In the genomic region with DNA sequence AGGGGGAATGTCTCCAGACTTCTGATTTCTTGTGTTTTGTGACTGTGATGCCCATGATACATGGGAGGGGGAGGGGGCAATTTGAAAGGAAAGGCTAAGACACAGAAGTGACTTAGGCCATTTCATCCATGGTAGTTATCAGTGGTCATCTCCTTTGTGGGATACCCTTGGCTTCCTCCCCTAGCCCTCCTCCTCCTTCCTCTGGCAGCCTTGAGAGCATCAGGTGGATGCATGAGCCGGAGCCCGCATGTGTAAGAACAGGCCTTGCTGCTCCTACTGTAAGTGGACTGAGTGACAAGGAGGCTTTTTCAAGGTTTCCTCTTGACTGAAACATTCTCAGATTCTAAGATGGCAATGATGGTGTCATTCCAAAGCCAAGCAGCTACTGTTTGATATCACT, we compare ENCODE assay signal across 12 cellular contexts. TPM values are rescaled to one million over a fixed set of nuclear protein-coding genes. Genes with fewer than 3 reads are reported as not detected.
A peak's percentile ranks its signal among the peaks of the same experiment; 100 is the strongest.
DNase-seq lines count a peak whose midpoint lies in the region; ATAC-seq and TF ChIP-seq lines count a peak whose summit lies in the region.
"Had no signal": no experiment of that assay in that cellular context is flagged by ENCODE, and none has a peak within 500 bp of the region (broad histone marks: within the 10 kb centered on the region; RNA-seq: fewer than 3 reads in every experiment).

No MANE protein-coding gene starts in this region.

- in situ Hi-C loops in brain microvascular endothelial cell (cut with HindIII; ENCODE audit: low pct_ligation_motif_present, low sequenced_read_pairs), result no loop called here

- no peak overlapping the region for H3K27ac ChIP-seq in brain microvascular endothelial cell
- H3K27ac ChIP-seq: epithelial cell of prostate had no signal

- intact Hi-C loops in MCF 10A (cut with micrococcal nuclease), result no loop called here

- H3K36me3 Mint-ChIP-seq in MCF 10A (ENCODE audit: insufficient read depth, unreplicated experiment), result no peaks in the 10 kb centered on the region
- H3K36me3 Mint-ChIP-seq in nephron (ENCODE audit: low read depth), result no peaks in the 10 kb centered on the region

- TF ChIP-seq CTCF in MCF 10A (IDR thresholded peaks at IDR 0.05; ENCODE audit: unreplicated experiment) (no peak), nephron (IDR thresholded peaks at IDR 0.05; ENCODE audit: unreplicated experiment in 3 of 3) (no peak), brain microvascular endothelial cell (IDR thresholded peaks at IDR 0.05; ENCODE audit: low read depth, low read length, missing control alignments) (no peak)

- H3K27ac Mint-ChIP-seq in MCF 10A (ENCODE audit: low read depth, unreplicated experiment), result no peak overlapping the region
- H3K27ac Mint-ChIP-seq in nephron, result no peak overlapping the region

- H3K4me3 ChIP-seq in Jurkat, Clone E6-1 (ENCODE audit: low read length), result peak overlapping the region; percentile 82
- no peak overlapping the region for H3K4me3 ChIP-seq in brain microvascular endothelial cell (ENCODE audit: low read depth, low read length)

- H3K9me3 Mint-ChIP-seq in MCF 10A (ENCODE audit: unreplicated experiment) (no peaks in the 10 kb centered on the region), nephron (no peaks in the 10 kb centered on the region)

- POLR2A ChIA-PET in MCF 10A (lab: Yijun Ruan, JAX), result interaction anchor here (1.2 kb wide), 1 partner anchor 9 kb away, joined by 3 read pairs; no protein-coding TSS in a partner anchor

- H3K36me3 ChIP-seq in brain microvascular endothelial cell (replicated peaks), result no peaks in the 10 kb centered on the region

- no peak for ATAC-seq in HG02970 (IDR thresholded peaks at IDR 0.05; ENCODE audit: low FRiP score, unreplicated experiment)

- DNase-seq in COLO668 (lab: John Stamatoyannopoulos, UW; ENCODE audit: unreplicated experiment) (peak; percentile 4), MCF 10A (ENCODE audit: unreplicated experiment) (no peak), brain microvascular endothelial cell (no peak), NCI-H748 treated with DMSO at 0.1 percent for 48 hours (lab: John Stamatoyannopoulos, UW) (no peak), islet precursor cell (no peak)
- no peak for DNase-seq in Jurkat, Clone E6-1 (ENCODE audit: low read depth, low spot score)
- DNase-seq: activated CD4-positive, alpha-beta T cell treated with anti-CD3 and anti-CD28 coated beads for 48 hours; NCI-H2107 had no signal

- H3K27me3 Mint-ChIP-seq in MCF 10A (ENCODE audit: insufficient read depth, unreplicated experiment), result no peaks in the 10 kb centered on the region
- H3K27me3 Mint-ChIP-seq in nephron (ENCODE audit: low read depth), result peaks cover 19% of the 10 kb centered on the region

- no peaks in the 10 kb centered on the region for H3K27me3 ChIP-seq in brain microvascular endothelial cell (replicated peaks)
- H3K27me3 ChIP-seq: testis had no signal

- H3K4me1 Mint-ChIP-seq in MCF 10A (ENCODE audit: insufficient read depth, unreplicated experiment) (peaks cover 7% of the 10 kb centered on the region), nephron (peaks cover 9% of the 10 kb centered on the region)

- H3K4me3 Mint-ChIP-seq in MCF 10A (ENCODE audit: unreplicated experiment) (peak overlapping the region; percentile 87), nephron (peak overlapping the region; percentile 96)

- CTCF ChIA-PET in MCF 10A (lab: Yijun Ruan, JAX), result no interaction called here

- no TSS peak for BruUV-seq in MCF 10A (replicated peaks; lab: Mats Ljungman, UMichigan)

RNA-seq across cellular contexts. Expression of a gene that starts 0.9 kb away (rescaled TPM):
- 23.8 TPM for polyA plus RNA-seq in Jurkat, Clone E6-1 (2012; ENCODE audit: insufficient read depth, insufficient read length)
- total RNA-seq in MCF 10A (2022), result 1.7 and 2.6 TPM in 2 replicates
